In genomic region chr2:230335461-230335863, GRCh38 we compare ENCODE assay signal across 1 cellular context.
TF ChIP-seq lines count a peak whose summit lies in the region.

No MANE protein-coding gene starts in this region.

TF ChIP-seq in K562, 482 proteins besides CTCF, POLR2A, EP300 and RAD21 (continued from another document):
- TF ChIP-seq, protein P1, sequence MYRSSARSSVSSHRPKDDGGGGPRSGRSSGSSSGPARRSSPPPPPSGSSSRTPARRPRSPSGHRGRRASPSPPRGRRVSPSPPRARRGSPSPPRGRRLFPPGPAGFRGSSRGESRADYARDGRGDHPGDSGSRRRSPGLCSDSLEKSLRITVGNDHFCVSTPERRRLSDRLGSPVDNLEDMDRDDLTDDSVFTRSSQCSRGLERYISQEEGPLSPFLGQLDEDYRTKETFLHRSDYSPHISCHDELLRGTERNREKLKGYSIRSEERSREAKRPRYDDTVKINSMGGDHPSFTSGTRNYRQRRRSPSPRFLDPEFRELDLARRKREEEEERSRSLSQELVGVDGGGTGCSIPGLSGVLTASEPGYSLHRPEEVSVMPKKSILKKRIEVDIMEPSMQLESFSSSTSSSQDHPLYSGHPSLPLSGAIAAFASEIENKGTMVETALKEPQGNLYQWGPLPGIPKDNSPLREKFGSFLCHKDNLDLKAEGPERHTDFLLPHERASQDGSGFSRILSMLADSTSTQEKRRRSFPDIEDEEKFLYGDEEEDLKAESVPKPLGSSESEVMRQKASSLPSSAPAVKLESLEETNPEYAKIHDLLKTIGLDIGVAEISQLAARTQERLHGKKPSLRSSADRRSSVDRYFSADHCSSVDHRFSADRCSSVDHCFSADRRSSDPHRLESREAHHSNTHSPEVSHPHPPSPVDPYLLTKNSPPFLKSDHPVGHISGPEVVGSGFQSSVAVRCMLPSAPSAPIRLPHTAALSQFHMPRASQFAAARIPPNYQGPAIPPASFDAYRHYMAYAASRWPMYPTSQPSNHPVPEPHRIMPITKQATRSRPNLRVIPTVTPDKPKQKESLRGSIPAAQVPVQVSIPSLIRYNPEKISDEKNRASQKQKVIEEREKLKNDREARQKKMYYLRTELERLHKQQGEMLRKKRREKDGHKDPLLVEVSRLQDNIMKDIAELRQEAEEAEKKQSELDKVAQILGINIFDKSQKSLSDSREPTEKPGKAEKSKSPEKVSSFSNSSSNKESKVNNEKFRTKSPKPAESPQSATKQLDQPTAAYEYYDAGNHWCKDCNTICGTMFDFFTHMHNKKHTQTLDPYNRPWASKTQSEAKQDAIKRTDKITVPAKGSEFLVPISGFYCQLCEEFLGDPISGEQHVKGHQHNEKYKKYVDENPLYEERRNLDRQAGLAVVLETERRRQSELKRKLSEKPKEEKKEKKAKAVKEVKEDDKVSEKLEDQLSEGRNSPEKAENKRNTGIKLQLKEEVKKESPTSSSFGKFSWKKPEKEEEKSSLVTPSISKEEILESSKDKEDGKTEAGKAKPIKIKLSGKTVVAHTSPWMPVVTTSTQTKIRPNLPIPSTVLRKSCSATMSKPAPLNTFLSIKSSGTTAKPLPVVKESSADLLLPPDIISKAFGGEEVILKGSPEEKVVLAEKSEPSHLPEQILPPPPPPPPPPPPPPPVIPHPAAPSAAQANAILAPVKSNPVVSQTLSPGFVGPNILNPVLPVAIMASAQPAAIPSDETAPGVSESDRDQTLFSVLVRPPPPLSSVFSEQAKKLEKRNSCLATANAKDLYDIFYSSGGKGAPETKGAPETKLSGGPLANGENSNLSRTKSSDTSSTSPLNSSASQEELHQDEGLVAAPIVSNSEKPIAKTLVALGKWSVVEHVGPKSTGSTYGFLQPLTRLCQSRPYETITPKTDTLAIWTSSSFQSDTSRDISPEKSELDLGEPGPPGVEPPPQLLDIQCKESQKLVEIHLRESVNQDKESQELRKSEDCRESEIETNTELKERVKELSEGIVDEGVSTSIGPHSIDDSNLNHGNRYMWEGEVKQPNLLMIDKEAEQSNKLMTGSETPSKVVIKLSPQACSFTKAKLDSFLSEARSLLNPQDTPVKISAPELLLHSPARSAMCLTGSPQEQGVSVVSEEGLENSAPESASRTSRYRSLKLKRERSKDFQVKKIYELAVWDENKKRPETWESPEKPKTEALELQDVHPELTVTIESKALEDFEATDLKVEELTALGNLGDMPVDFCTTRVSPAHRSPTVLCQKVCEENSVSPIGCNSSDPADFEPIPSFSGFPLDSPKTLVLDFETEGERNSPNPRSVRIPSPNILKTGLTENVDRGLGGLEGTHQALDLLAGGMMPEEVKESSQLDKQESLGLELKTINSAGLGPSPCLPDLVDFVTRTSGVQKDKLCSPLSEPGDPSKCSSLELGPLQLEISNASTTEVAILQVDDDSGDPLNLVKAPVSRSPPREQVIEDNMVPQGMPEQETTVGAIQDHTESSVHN (IDR thresholded peaks at IDR 0.05; ENCODE audit: borderline replicate concordance in 1 of 2, low read depth in 1 of 2) = 0 out of 4 replicates have a peak, but pooled peaks of 1 of the 2 experiments have one; percentile 30
- TF ChIP-seq ZNF695 (CRISPR knock-in tag; IDR thresholded peaks at IDR 0.05) (no peak), TCF7 (IDR thresholded peaks at IDR 0.05; ENCODE audit: borderline replicate concordance) (no peak), FOXK2 (conservative IDR thresholded peaks at IDR 0.05 in 1 of 2, IDR thresholded peaks at IDR 0.05 in 1 of 2; ENCODE audit: low read depth in 2 of 2) (peak; percentile 67 to 68; a peak in 3 of 4 replicates), HMGN3 (IDR thresholded peaks at IDR 0.05; ENCODE audit: borderline replicate concordance, extremely low read depth, insufficient read length, low read depth, low read length) (no peak), SMARCE1 (IDR thresholded peaks at IDR 0.05) (peak; percentile 83; the same call in 1 of the 2 replicates), SPI1 (IDR thresholded peaks at IDR 0.05; ENCODE audit: borderline replicate concordance, low read depth, low read length) (0 out of 2 replicates have a peak, but pooled peaks have one; percentile 21), ATF1 (CRISPR knock-in tag; IDR thresholded peaks at IDR 0.05) (no peak), ATF1 (tag; IDR thresholded peaks at IDR 0.05) (no peak), SOX6 (IDR thresholded peaks at IDR 0.05) (peak; percentile 32; the same call in 1 of the 2 replicates), SMARCA4 (IDR thresholded peaks at IDR 0.05) (peak; percentile 29; the same call in 1 of the 2 replicates), NR4A1 (CRISPR knock-in tag; IDR thresholded peaks at IDR 0.05) (no peak), NR4A1 (tag; IDR thresholded peaks at IDR 0.05) (no peak), FOXJ2 (tag; IDR thresholded peaks at IDR 0.05) (0 out of 2 replicates have a peak, but pooled peaks have one; percentile 19), RUNX1 (IDR thresholded peaks at IDR 0.05; ENCODE audit: low read depth) (no peak), NONO (IDR thresholded peaks at IDR 0.05; ENCODE audit: low read depth in 2 of 2, low read length in 1 of 2) (no peak), BRD9 (IDR thresholded peaks at IDR 0.05; ENCODE audit: low read depth, partially characterized antibody) (peak; percentile 31)
- TF ChIP-seq, protein P2, sequence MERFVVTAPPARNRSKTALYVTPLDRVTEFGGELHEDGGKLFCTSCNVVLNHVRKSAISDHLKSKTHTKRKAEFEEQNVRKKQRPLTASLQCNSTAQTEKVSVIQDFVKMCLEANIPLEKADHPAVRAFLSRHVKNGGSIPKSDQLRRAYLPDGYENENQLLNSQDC (CRISPR knock-in tag; IDR thresholded peaks at IDR 0.05) = no peak
